Comparison of ENCODE assay signal across 18 cellular contexts in genomic region chr15:29196306-29196705, GRCh38.
"Had no signal": no experiment of that assay in that cellular context is flagged by ENCODE, and none has a peak within 500 bp of the region (broad histone marks: within the 10 kb centered on the region; RNA-seq: fewer than 3 reads in every experiment).

No MANE protein-coding gene starts in this region.

- H3K9me3 Mint-ChIP-seq: activated naive CD4-positive, alpha-beta T cell treated with anti-CD3 and anti-CD28 coated beads, Interleukin-2, amount 50 U/mL, for 24 hours; activated T-cell treated with anti-CD3 and anti-CD28 coated beads, Interleukin-2, amount 50 U/mL, for 24 hours; immature natural killer cell; natural killer cell had no signal

- H3K27me3 ChIP-seq: body of pancreas, dorsolateral prefrontal cortex, foreskin keratinocyte, ovary, stomach had no signal

- H3K36me3 Mint-ChIP-seq: activated CD8-positive, alpha-beta memory T cell treated with anti-CD3 and anti-CD28 coated beads, Interleukin-2, amount 10 ng/mL, durations not matched to agents 7 days and 5 days; activated naive CD4-positive, alpha-beta T cell treated with anti-CD3 and anti-CD28 coated beads, Interleukin-2, amount 50 U/mL, for 24 hours; immature natural killer cell; natural killer cell had no signal

- H3K4me1 Mint-ChIP-seq: activated CD8-positive, alpha-beta memory T cell treated with anti-CD3 and anti-CD28 coated beads, Interleukin-2, amount 10 ng/mL, durations not matched to agents 7 days and 5 days; activated naive CD4-positive, alpha-beta T cell treated with anti-CD3 and anti-CD28 coated beads, Interleukin-2, amount 50 U/mL, for 24 hours; immature natural killer cell; natural killer cell had no signal

- H3K4me1 ChIP-seq: body of pancreas, foreskin keratinocyte had no signal

- H3K4me3 Mint-ChIP-seq: activated CD8-positive, alpha-beta memory T cell treated with anti-CD3 and anti-CD28 coated beads, Interleukin-2, amount 10 ng/mL, durations not matched to agents 7 days and 5 days; activated naive CD4-positive, alpha-beta T cell treated with anti-CD3 and anti-CD28 coated beads, Interleukin-2, amount 50 U/mL, for 24 hours; activated T-cell treated with anti-CD3 and anti-CD28 coated beads, Interleukin-2, amount 50 U/mL, for 24 hours; immature natural killer cell; natural killer cell had no signal

- H3K27ac ChIP-seq: body of pancreas, dorsolateral prefrontal cortex, foreskin keratinocyte, ovary, stomach had no signal

- H3K9me3 ChIP-seq: body of pancreas, ovary, stomach had no signal

- H3K4me3 ChIP-seq: body of pancreas, dorsolateral prefrontal cortex, ovary, stomach had no signal

- H3K36me3 ChIP-seq: ovary, stomach had no signal

- DNase-seq: activated CD8-positive, alpha-beta memory T cell treated with anti-CD3 and anti-CD28 coated beads, Interleukin-2, amount 10 ng/mL, durations not matched to agents 7 days and 5 days; activated effector memory CD4-positive, alpha-beta T cell treated with Interleukin-2 at 50 U/mL for 16 hours; activated T-cell treated with anti-CD3 and anti-CD28 coated beads, Interleukin-2, amount 50 U/mL, for 24 hours; amniotic stem cell; body of pancreas; cerebellar nuclear complex; dorsolateral prefrontal cortex; foreskin keratinocyte; head of caudate nucleus; immature natural killer cell; left colon; natural killer cell; ovary; stimulated activated CD4-positive, alpha-beta T cell treated with anti-CD3 and anti-CD28 coated beads, Interleukin-15, amount 100 ng/mL, for 24 hours; stimulated activated CD4-positive, alpha-beta T cell treated with anti-CD3 and anti-CD28 coated beads, Interleukin-4, amount 100 ng/mL, for 4 hours; stomach had no signal

- ATAC-seq: activated CD4-positive, CD25-positive, alpha-beta regulatory T cell treated with anti-CD3 and anti-CD28 coated beads, Interleukin-2, amount 50 U/mL, for 24 hours; activated CD8-positive, alpha-beta memory T cell treated with anti-CD3 and anti-CD28 coated beads, Interleukin-2, amount 10 ng/mL, durations not matched to agents 7 days and 5 days; body of pancreas; foreskin keratinocyte; left colon; natural killer cell had no signal

- H3K27ac Mint-ChIP-seq: activated CD8-positive, alpha-beta memory T cell treated with anti-CD3 and anti-CD28 coated beads, Interleukin-2, amount 10 ng/mL, durations not matched to agents 7 days and 5 days; activated naive CD4-positive, alpha-beta T cell treated with anti-CD3 and anti-CD28 coated beads, Interleukin-2, amount 50 U/mL, for 24 hours; activated T-cell treated with anti-CD3 and anti-CD28 coated beads, Interleukin-2, amount 50 U/mL, for 24 hours; immature natural killer cell; natural killer cell had no signal
